ENCODE assay signal across 10 cellular contexts in genomic region chr7:134293029-134293740, GRCh38. TPM values are rescaled to one million over a fixed set of nuclear protein-coding genes. Genes with fewer than 3 reads are reported as not detected.
DNase-seq lines count a peak whose midpoint lies in the region; ATAC-seq, FAIRE-seq and TF ChIP-seq lines count a peak whose summit lies in the region.
"Had no signal": no experiment of that assay in that cellular context is flagged by ENCODE, and none has a peak within 500 bp of the region (broad histone marks: within the 10 kb centered on the region; RNA-seq: fewer than 3 reads in every experiment).

No MANE protein-coding gene starts in this region.

- H3K4me2 ChIP-seq in SU-DHL-6 (ENCODE audit: low read depth, low read length, poor library complexity, severe bottlenecking) = peak overlapping the region; percentile 48

- no peaks in the 10 kb centered on the region for H3K79me2 ChIP-seq in SU-DHL-6 (ENCODE audit: insufficient read depth, low read length)

- H3K27ac Mint-ChIP-seq in stimulated activated memory B cell treated with anti-CD40 and anti-IgM and Interleukin-4, amounts not matched to agents 10 μg/mL and 1 μg/mL and 100 μg/mL, for 72 hours = peak overlapping the region; percentile 69

- H3F3A ChIP-seq in SU-DHL-6 (ENCODE audit: insufficient read depth) = no peaks in the 10 kb centered on the region

- H3K27ac ChIP-seq in SU-DHL-6 (ENCODE audit: low read depth, low read length) (peak overlapping the region; percentile 51), small intestine (ENCODE audit: low read depth in 1 of 2, low read length in 1 of 2) (no peak overlapping the region)
- H3K27ac ChIP-seq: HL-60 had no signal

- no peaks in the 10 kb centered on the region for H4K20me1 ChIP-seq in SU-DHL-6 (ENCODE audit: low read depth, low read length)

- no peaks in the 10 kb centered on the region for H3K27me3 Mint-ChIP-seq in stimulated activated memory B cell treated with anti-CD40 and anti-IgM and Interleukin-4, amounts not matched to agents 10 μg/mL and 1 μg/mL and 100 μg/mL, for 72 hours

- 78 to 87% (median 80%) methylated on average over 12 of the region's 12 CpGs for WGBS in small intestine, 3 donors

- H3K36me3 Mint-ChIP-seq in stimulated activated memory B cell treated with anti-CD40 and anti-IgM and Interleukin-4, amounts not matched to agents 10 μg/mL and 1 μg/mL and 100 μg/mL, for 72 hours = peaks cover 32% of the 10 kb centered on the region

- peak; percentile 100 for ATAC-seq in GM19372 (IDR thresholded peaks at IDR 0.05; ENCODE audit: low read depth, unreplicated experiment)
- ATAC-seq in HG03045 (IDR thresholded peaks at IDR 0.05; ENCODE audit: unreplicated experiment) = peak; percentile 100
- ATAC-seq in stimulated activated memory B cell treated with anti-CD40 and anti-IgM and Interleukin-4, amounts not matched to agents 10 μg/mL and 1 μg/mL and 100 μg/mL, for 72 hours = peak; percentile 100

- peak overlapping the region; percentile 32 for H3K9ac ChIP-seq in SU-DHL-6 (ENCODE audit: low read length)

- TF ChIP-seq CTCF in SU-DHL-6 (IDR thresholded peaks at IDR 0.05; ENCODE audit: insufficient read depth, low read length, poor library complexity, severe bottlenecking) = no peak

- H3K36me3 ChIP-seq in SU-DHL-6 (ENCODE audit: low read length) = no peaks in the 10 kb centered on the region
- H3K36me3 ChIP-seq in small intestine (ENCODE audit: control insufficient read depth in 2 of 2, insufficient read depth in 2 of 2, low read length in 2 of 2) = peaks cover 4 to 7% of the 10 kb centered on the region in 2 donors

- no peaks in the 10 kb centered on the region for H3K9me3 Mint-ChIP-seq in stimulated activated memory B cell treated with anti-CD40 and anti-IgM and Interleukin-4, amounts not matched to agents 10 μg/mL and 1 μg/mL and 100 μg/mL, for 72 hours
- H3K9me3 Mint-ChIP-seq: nephron had no signal

- H3K4me3 Mint-ChIP-seq in stimulated activated memory B cell treated with anti-CD40 and anti-IgM and Interleukin-4, amounts not matched to agents 10 μg/mL and 1 μg/mL and 100 μg/mL, for 72 hours = peak overlapping the region; percentile 30
- H3K4me3 Mint-ChIP-seq: nephron had no signal

- H3K4me1 ChIP-seq in small intestine (ENCODE audit: control insufficient read depth in 2 of 2, insufficient read depth in 1 of 2, low read depth in 1 of 2, low read length in 1 of 2) = no peaks in the 10 kb centered on the region

- no peak overlapping the region for H3K4me3 ChIP-seq in SU-DHL-6 (ENCODE audit: insufficient read depth, low read length, poor library complexity, severe bottlenecking)
- H3K4me3 ChIP-seq in small intestine (ENCODE audit: low read depth in 1 of 2, low read length in 2 of 2) = no peak overlapping the region

- no peaks in the 10 kb centered on the region for H3K9me2 ChIP-seq in SU-DHL-6 (replicated peaks; ENCODE audit: insufficient read depth, low read length)

- H3K27me3 ChIP-seq in SU-DHL-6 (ENCODE audit: low read length) = no peaks in the 10 kb centered on the region
- H3K27me3 ChIP-seq in small intestine (ENCODE audit: control insufficient read depth in 2 of 2, insufficient read depth in 2 of 2, low read length in 2 of 2) = no peaks in the 10 kb centered on the region

- H3K4me1 Mint-ChIP-seq in stimulated activated memory B cell treated with anti-CD40 and anti-IgM and Interleukin-4, amounts not matched to agents 10 μg/mL and 1 μg/mL and 100 μg/mL, for 72 hours = peaks cover 12% of the 10 kb centered on the region

- FAIRE-seq in small intestine (lab: Jason Lieb, UNC) = no peak

- H3K9me3 ChIP-seq in SU-DHL-6 (ENCODE audit: insufficient read depth, low read length) (no peaks in the 10 kb centered on the region), small intestine (ENCODE audit: control insufficient read depth, low read depth) (no peaks in the 10 kb centered on the region)

- peak overlapping the region; percentile 15 for H2AFZ ChIP-seq in SU-DHL-6 (ENCODE audit: low read depth, low read length, severe bottlenecking)

- DNase-seq in NCI-H82 treated with DMSO at 0.1 percent for 48 hours (lab: John Stamatoyannopoulos, UW; ENCODE audit: unreplicated experiment) (no peak), HuH-7 (ENCODE audit: low spot score) (no peak), small intestine (no peak), 8988T (no peak)

RNA-seq across cellular contexts. Expression of gene SLC35B4, which starts 23.5 kb away (rescaled TPM):
- 1 to 10 TPM; 2.7 to 4.5 (median 3.8) TPM for polyA plus RNA-seq in small intestine
